ENCODE assay signal across 1 cellular context in genomic region chr2:207561386-207562080, GRCh38.
TF ChIP-seq lines count a peak whose summit lies in the region.

No MANE protein-coding gene starts in this region.

TF ChIP-seq in IMR-90, 13 proteins besides CTCF, POLR2A, EP300 and RAD21 (continued from another document):
- TF ChIP-seq USF2 (IDR thresholded peaks at IDR 0.05; ENCODE audit: low read depth, low read length) (no peak), MAZ (IDR thresholded peaks at IDR 0.05; ENCODE audit: borderline replicate concordance, low read depth, low read length) (no peak), SMC3 (IDR thresholded peaks at IDR 0.05; ENCODE audit: low read depth, low read length) (no peak)
